In genomic region chr20:9837634-9838033, GRCh38 we compare ENCODE assay signal across 16 cellular contexts. TPM values are rescaled to one million over a fixed set of nuclear protein-coding genes. Genes with fewer than 3 reads are reported as not detected.
DNase-seq lines count a peak whose midpoint lies in the region; ATAC-seq and TF ChIP-seq lines count a peak whose summit lies in the region.
"Had no signal": no experiment of that assay in that cellular context is flagged by ENCODE, and none has a peak within 500 bp of the region (broad histone marks: within the 10 kb centered on the region; RNA-seq: fewer than 3 reads in every experiment).

No MANE protein-coding gene starts in this region.

- H3K4me3 Mint-ChIP-seq in progenitor cell of endocrine pancreas (ENCODE audit: low read depth), result peak overlapping the region; percentile 83
- no peak overlapping the region for H3K4me3 Mint-ChIP-seq in activated T-cell treated with anti-CD3 and anti-CD28 coated beads, Interleukin-2, amount 50 U/mL, for 24 hours

- H3K27me3 ChIP-seq in endocrine pancreas (ENCODE audit: control insufficient read depth, insufficient read depth, low read length), result no peaks in the 10 kb centered on the region
- H3K27me3 ChIP-seq: adrenal gland had no signal

- H3K36me3 Mint-ChIP-seq in progenitor cell of endocrine pancreas (ENCODE audit: insufficient read depth), result no peaks in the 10 kb centered on the region
- no peaks in the 10 kb centered on the region for H3K36me3 Mint-ChIP-seq in activated T-cell treated with anti-CD3 and anti-CD28 coated beads, Interleukin-2, amount 50 U/mL, for 24 hours (ENCODE audit: low read depth)

- peaks cover 26% of the 10 kb centered on the region for H3K27me3 Mint-ChIP-seq in progenitor cell of endocrine pancreas
- H3K27me3 Mint-ChIP-seq in activated T-cell treated with anti-CD3 and anti-CD28 coated beads, Interleukin-2, amount 50 U/mL, for 24 hours, result peaks cover 32% of the 10 kb centered on the region

- peak in 2 of 3 experiments; percentile 69 to 89 for DNase-seq in NCI-H1417 (lab: John Stamatoyannopoulos, UW)
- DNase-seq in NCI-H1417 treated with DMSO at 0.1 percent for 48 hours (lab: John Stamatoyannopoulos, UW), result no peak
- peak; percentile 94 for DNase-seq in NCI-H748 (lab: John Stamatoyannopoulos, UW; ENCODE audit: unreplicated experiment)
- no peak for DNase-seq in progenitor cell of endocrine pancreas (ENCODE audit: low spot score, unreplicated experiment)
- no peak for DNase-seq in activated T-cell treated with anti-CD3 and anti-CD28 coated beads, Interleukin-2, amount 50 U/mL, for 24 hours
- DNase-seq: activated CD4-positive, alpha-beta T cell treated with anti-CD3 and anti-CD28 coated beads for 48 hours; activated T-cell treated with anti-CD3 and anti-CD28 coated beads, Interleukin-2, amount 50 U/mL, for 48 hours; HCEC 1CT; RPMI8226 had no signal

- no peak overlapping the region for H3K9ac ChIP-seq in endocrine pancreas (ENCODE audit: control insufficient read depth, insufficient read depth, low read length)

- no peaks in the 10 kb centered on the region for H3K4me1 ChIP-seq in endocrine pancreas (ENCODE audit: control insufficient read depth, insufficient read depth, low read length)

- peaks cover 2% of the 10 kb centered on the region for H3K9me3 Mint-ChIP-seq in progenitor cell of endocrine pancreas (ENCODE audit: low read depth)
- peaks cover 7% of the 10 kb centered on the region for H3K9me3 Mint-ChIP-seq in activated T-cell treated with anti-CD3 and anti-CD28 coated beads, Interleukin-2, amount 50 U/mL, for 24 hours

- H3K9me3 ChIP-seq in endocrine pancreas (ENCODE audit: control insufficient read depth, low read length), result no peaks in the 10 kb centered on the region
- H3K9me3 ChIP-seq: adrenal gland, suprapubic skin had no signal

- peak overlapping the region; percentile 78 for H3K4me3 ChIP-seq in endocrine pancreas (ENCODE audit: control insufficient read depth, insufficient read depth, low read length)

- H3K36me3 ChIP-seq in endocrine pancreas (ENCODE audit: control insufficient read depth, insufficient read depth, low read length), result no peaks in the 10 kb centered on the region
- H3K36me3 ChIP-seq: adrenal gland, suprapubic skin had no signal

- ATAC-seq in HG02840 (IDR thresholded peaks at IDR 0.05; ENCODE audit: low FRiP score, unreplicated experiment) (no peak), HG02610 (IDR thresholded peaks at IDR 0.05; ENCODE audit: unreplicated experiment) (no peak)

- TF ChIP-seq CTCF in progenitor cell of endocrine pancreas (IDR thresholded peaks at IDR 0.05; ENCODE audit: unreplicated experiment), result no peak

- peaks cover 9% of the 10 kb centered on the region for H3K4me1 Mint-ChIP-seq in progenitor cell of endocrine pancreas (ENCODE audit: low read depth)
- no peaks in the 10 kb centered on the region for H3K4me1 Mint-ChIP-seq in activated T-cell treated with anti-CD3 and anti-CD28 coated beads, Interleukin-2, amount 50 U/mL, for 24 hours (ENCODE audit: low read depth)

- peak overlapping the region; percentile 40 for H3K27ac Mint-ChIP-seq in progenitor cell of endocrine pancreas
- no peak overlapping the region for H3K27ac Mint-ChIP-seq in activated T-cell treated with anti-CD3 and anti-CD28 coated beads, Interleukin-2, amount 50 U/mL, for 24 hours

RNA-seq across cellular contexts. Expression of gene PAK5, which starts 1.2 kb away (rescaled TPM):
- 9.7 and 12.2 TPM in 2 replicates for total RNA-seq in progenitor cell of endocrine pancreas
- total RNA-seq: omental fat pad; T-helper 2 cell treated with Interferon-gamma antibody and Interleukin-4, amounts not matched to agents 100 ng/mL and 5 ng/mL, for 36 hours had no signal

Comparison
In these comparisons a context has a peak if more than half of its experiments do, and no peak if none do; other contexts are left out.
1. DNase-seq: peak in NCI-H1417 (2 of 3) and NCI-H748 (single experiment); none in NCI-H1417 treated with DMSO at 0.1 percent for 48 hours (single experiment), progenitor cell of endocrine pancreas (single experiment) and activated T-cell treated with anti-CD3 and anti-CD28 coated beads, Interleukin-2, amount 50 U/mL, for 24 hours (single experiment).